11 cellular contexts compared by ENCODE assay signal in genomic region chr10:102649770-102650654, GRCh38. TPM values are rescaled to one million over a fixed set of nuclear protein-coding genes. Genes with fewer than 3 reads are reported as not detected.
DNase-seq lines count a peak whose midpoint lies in the region; ATAC-seq and TF ChIP-seq lines count a peak whose summit lies in the region.
"Had no signal": no experiment of that assay in that cellular context is flagged by ENCODE, and none has a peak within 500 bp of the region (broad histone marks: within the 10 kb centered on the region; RNA-seq: fewer than 3 reads in every experiment).

No MANE protein-coding gene starts in this region.

- CTCF ChIA-PET in activated CD4-positive, alpha-beta memory T cell treated with anti-CD3 and anti-CD28 coated beads for 36 hours (lab: Charles Lee): interaction anchor here (0.6 to 1.3 kb wide), 3 partner anchors 11 to 840 kb away, joined by 3 to 4 read pairs (median 3); no protein-coding TSS in a partner anchor

- DNase-seq in GM12864 (ENCODE audit: low read depth): no peak
- DNase-seq in activated CD4-positive, alpha-beta memory T cell treated with anti-CD3 and anti-CD28 coated beads for 36 hours: no peak
- peak; percentile 38 for DNase-seq in left ventricle myocardium superior
- no peak for DNase-seq in retinal pigment epithelial cell (ENCODE audit: low read depth)
- DNase-seq: NK-92 treated with Interleukin-12 subunit alpha and Interleukin-12 subunit beta, amount 100 ng/mL, for 24 hours had no signal

- H3K36me3 Mint-ChIP-seq in activated CD4-positive, alpha-beta memory T cell treated with anti-CD3 and anti-CD28 coated beads for 36 hours: peaks cover 34% of the 10 kb centered on the region

- no peaks in the 10 kb centered on the region for H3K9me3 Mint-ChIP-seq in activated CD4-positive, alpha-beta memory T cell treated with anti-CD3 and anti-CD28 coated beads for 36 hours
- H3K9me3 Mint-ChIP-seq: activated naive CD4-positive, alpha-beta T cell treated with anti-CD3 and anti-CD28 coated beads, Interleukin-2, amount 50 U/mL, for 72 hours had no signal

- intact Hi-C loops in activated CD4-positive, alpha-beta memory T cell treated with anti-CD3 and anti-CD28 coated beads for 36 hours (cut with micrococcal nuclease): loop anchor here (5.0 to 10.0 kb wide), 2 partner anchors 218 to 835 kb away; partner anchors contain the start of genes CUEDC2 and OGA
- intact Hi-C loops in left ventricle myocardium superior (cut with micrococcal nuclease): no loop called here

- peak overlapping the region; percentile 94 for H3K27ac Mint-ChIP-seq in activated CD4-positive, alpha-beta memory T cell treated with anti-CD3 and anti-CD28 coated beads for 36 hours

- H3K4me1 Mint-ChIP-seq in activated CD4-positive, alpha-beta memory T cell treated with anti-CD3 and anti-CD28 coated beads for 36 hours (ENCODE audit: low read depth): peaks cover 73% of the 10 kb centered on the region

- peak overlapping the region; percentile 67 for H3K4me3 ChIP-seq in GM12864 (ENCODE audit: low read depth, low read length)
- peak overlapping the region; percentile 35 for H3K4me3 ChIP-seq in retinal pigment epithelial cell (ENCODE audit: low read length)
- H3K4me3 ChIP-seq: mucosa of descending colon had no signal

- no peak for TF ChIP-seq CTCF in GM12864 (IDR thresholded peaks at IDR 0.05; ENCODE audit: low read depth, low read length, missing control alignments)
- no peak for TF ChIP-seq CTCF in retinal pigment epithelial cell (conservative IDR thresholded peaks at IDR 0.05; ENCODE audit: low read depth, low read length)

- ATAC-seq in left ventricle myocardium superior: no peak
- ATAC-seq in GM19023 (IDR thresholded peaks at IDR 0.05; ENCODE audit: unreplicated experiment): no peak
- ATAC-seq in GM19397 (IDR thresholded peaks at IDR 0.05; ENCODE audit: unreplicated experiment): no peak
- ATAC-seq in HG03442 (IDR thresholded peaks at IDR 0.05; ENCODE audit: unreplicated experiment): no peak
- ATAC-seq in GM18517 (IDR thresholded peaks at IDR 0.05; ENCODE audit: unreplicated experiment): no peak
- ATAC-seq: activated naive CD4-positive, alpha-beta T cell treated with anti-CD3 and anti-CD28 coated beads, Interleukin-2, amount 50 U/mL, for 72 hours; mucosa of descending colon had no signal

- POLR2A ChIA-PET in activated CD4-positive, alpha-beta memory T cell treated with anti-CD3 and anti-CD28 coated beads for 36 hours (lab: Charles Lee): interaction anchor here (0.9 to 1.3 kb wide), 2 partner anchors 15 to 37 kb away, joined by 3 read pairs; no protein-coding TSS in a partner anchor

- H3K27me3 Mint-ChIP-seq in activated CD4-positive, alpha-beta memory T cell treated with anti-CD3 and anti-CD28 coated beads for 36 hours: no peaks in the 10 kb centered on the region

- H3K4me3 Mint-ChIP-seq in activated CD4-positive, alpha-beta memory T cell treated with anti-CD3 and anti-CD28 coated beads for 36 hours: no peak overlapping the region

RNA-seq across cellular contexts. Expression of gene TRIM8, which starts 5.7 kb away (rescaled TPM):
- 10 to 100 TPM; 46.8 to 50.3 TPM for total RNA-seq in activated CD4-positive, alpha-beta memory T cell treated with anti-CD3 and anti-CD28 coated beads for 36 hours
- total RNA-seq in left ventricle myocardium superior: 117 TPM
